In genomic region chr3:13287833-13288232, GRCh38 we compare ENCODE assay signal across 19 cellular contexts.
A peak's percentile ranks its signal among the peaks of the same experiment; 100 is the strongest.
DNase-seq lines count a peak whose midpoint lies in the region; ATAC-seq and TF ChIP-seq lines count a peak whose summit lies in the region.
"Had no signal": no experiment of that assay in that cellular context is flagged by ENCODE, and none has a peak within 500 bp of the region (broad histone marks: within the 10 kb centered on the region; RNA-seq: fewer than 3 reads in every experiment).

No MANE protein-coding gene starts in this region.

- H3F3A ChIP-seq in DOHH2 (ENCODE audit: control insufficient read depth, insufficient read depth): no peaks in the 10 kb centered on the region

- no peak for TF ChIP-seq CTCF in DOHH2 (IDR thresholded peaks at IDR 0.05; ENCODE audit: low read depth, low read length, poor library complexity, severe bottlenecking)

- peak overlapping the region; percentile 19; the same call in 1 of the 2 replicates for H3K4me3 ChIP-seq in DOHH2 (ENCODE audit: low read length)
- H3K4me3 ChIP-seq: GM12878 had no signal

- no peak for ATAC-seq in HG02623 (IDR thresholded peaks at IDR 0.05; ENCODE audit: unreplicated experiment)
- ATAC-seq: GM12878, HCT116 had no signal

- no peaks in the 10 kb centered on the region for H3K27me3 ChIP-seq in DOHH2 (ENCODE audit: control insufficient read depth, low read length)

- H3K9me3 Mint-ChIP-seq in activated naive CD4-positive, alpha-beta T cell treated with anti-CD3 and anti-CD28 coated beads, Interleukin-2, amount 50 U/mL, for 24 hours: peaks cover 16% of the 10 kb centered on the region
- H3K9me3 Mint-ChIP-seq: CD4-positive, alpha-beta T cell had no signal

- no peaks in the 10 kb centered on the region for H3K9me2 ChIP-seq in DOHH2 (replicated peaks; ENCODE audit: control insufficient read depth, low read length)

- no peak overlapping the region for H3K27ac ChIP-seq in DOHH2 (ENCODE audit: low read depth, low read length)
- H3K27ac ChIP-seq: 22Rv1, C4-2B had no signal

- H3K36me3 ChIP-seq in DOHH2 (ENCODE audit: control insufficient read depth, low read length): no peaks in the 10 kb centered on the region

- H3K4me3 Mint-ChIP-seq in activated naive CD4-positive, alpha-beta T cell treated with anti-CD3 and anti-CD28 coated beads, Interleukin-2, amount 50 U/mL, for 24 hours: no peak overlapping the region
- H3K4me3 Mint-ChIP-seq: B cell; CD4-positive, alpha-beta T cell; HFFc6 had no signal

- H3K4me1 ChIP-seq in DOHH2 (ENCODE audit: control insufficient read depth, low read length): peaks cover 10% of the 10 kb centered on the region

- H3K36me3 Mint-ChIP-seq in activated naive CD4-positive, alpha-beta T cell treated with anti-CD3 and anti-CD28 coated beads, Interleukin-2, amount 50 U/mL, for 24 hours: peaks cover 4% of the 10 kb centered on the region

- H3K9me3 ChIP-seq in DOHH2 (ENCODE audit: control insufficient read depth, insufficient read depth, low read length): peaks cover 30% of the 10 kb centered on the region; the same call in 1 of the 2 replicates

- no peaks in the 10 kb centered on the region for H3K4me1 Mint-ChIP-seq in activated naive CD4-positive, alpha-beta T cell treated with anti-CD3 and anti-CD28 coated beads, Interleukin-2, amount 50 U/mL, for 24 hours

- no peaks in the 10 kb centered on the region for H4K20me1 ChIP-seq in DOHH2 (ENCODE audit: control insufficient read depth, insufficient read depth, low read depth, low read length)

- no peaks in the 10 kb centered on the region for H3K79me2 ChIP-seq in DOHH2 (ENCODE audit: control insufficient read depth, low read length)

- H3K27ac Mint-ChIP-seq in activated naive CD4-positive, alpha-beta T cell treated with anti-CD3 and anti-CD28 coated beads, Interleukin-2, amount 50 U/mL, for 24 hours: peak overlapping the region; percentile 35
- H3K27ac Mint-ChIP-seq: B cell; CD4-positive, alpha-beta T cell; HFFc6 had no signal

- no peak for DNase-seq in activated naive CD4-positive, alpha-beta T cell treated with Interleukin-2 at 50 U/mL for 16 hours
- DNase-seq in NCI-H526 (lab: John Stamatoyannopoulos, UW): peak; percentile 70 to 79
- no peak for DNase-seq in activated effector memory CD4-positive, alpha-beta T cell treated with anti-CD3 and anti-CD28 coated beads, Interleukin-2, amount 50 U/mL, for 16 hours
- no peak for DNase-seq in A172 (ENCODE audit: low spot score)
- DNase-seq: CD4-positive, alpha-beta T cell; DMS79 treated with DMSO at 0.1 percent for 48 hours; EL; GOT3; H7; HFFc6; KBM-7 had no signal

- H3K27me3 Mint-ChIP-seq in activated naive CD4-positive, alpha-beta T cell treated with anti-CD3 and anti-CD28 coated beads, Interleukin-2, amount 50 U/mL, for 24 hours: peaks cover 29% of the 10 kb centered on the region

- peak overlapping the region; percentile 20; the same call in 1 of the 2 replicates for H3K4me2 ChIP-seq in DOHH2 (ENCODE audit: low read length)

Comparison
In these comparisons a context has a peak if more than half of its experiments do, and no peak if none do; other contexts are left out.
1. DNase-seq: peak in NCI-H526 (2 of 2); none in activated naive CD4-positive, alpha-beta T cell treated with Interleukin-2 at 50 U/mL for 16 hours (single experiment), activated effector memory CD4-positive, alpha-beta T cell treated with anti-CD3 and anti-CD28 coated beads, Interleukin-2, amount 50 U/mL, for 16 hours (single experiment) and A172 (single experiment).